Comparison of ENCODE assay signal across 18 cellular contexts in the genomic region with DNA sequence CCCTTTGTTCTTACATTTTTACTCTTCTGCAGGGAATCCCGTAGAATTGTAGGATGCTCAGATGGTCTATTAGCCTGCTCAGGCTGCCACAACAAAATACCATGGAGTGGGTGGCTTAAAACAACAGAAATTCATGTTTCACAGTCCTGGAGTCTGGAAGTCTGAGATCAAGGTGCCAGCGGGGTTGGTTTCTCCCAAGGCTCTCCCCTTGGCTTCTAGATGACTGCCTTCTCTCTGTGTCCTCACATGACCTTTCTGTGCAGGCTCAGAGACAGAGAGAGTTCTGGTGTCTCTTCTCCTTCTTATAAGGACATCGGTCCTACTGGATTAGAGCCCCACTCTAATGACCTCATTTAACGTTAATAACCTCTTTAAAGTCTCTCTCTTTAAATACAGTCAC. TPM values are rescaled to one million over a fixed set of nuclear protein-coding genes. Genes with fewer than 3 reads are reported as not detected.
"Had no signal": no experiment of that assay in that cellular context is flagged by ENCODE, and none has a peak within 500 bp of the region (broad histone marks: within the 10 kb centered on the region; RNA-seq: fewer than 3 reads in every experiment).

No MANE protein-coding gene starts in this region.

- H3K27me3 ChIP-seq: ascending aorta, breast epithelium, foreskin keratinocyte, ovary, sigmoid colon had no signal

- H3K9me3 ChIP-seq: ascending aorta, breast epithelium, mucosa of descending colon, ovary, sigmoid colon, thoracic aorta had no signal

- H3K4me1 ChIP-seq: ascending aorta had no signal

- ATAC-seq: foreskin keratinocyte, left lobe of liver had no signal

- DNase-seq: activated CD4-positive, CD25-positive, alpha-beta regulatory T cell treated with anti-CD3 and anti-CD28 coated beads, Interleukin-2, amount 50 U/mL, for 72 hours; activated CD8-positive, alpha-beta memory T cell treated with anti-CD3 and anti-CD28 coated beads, Interleukin-2, amount 50 U/mL, for 48 hours; activated gamma-delta T cell; foreskin keratinocyte; hypothalamus; mucosa of descending colon; naive B cell; ovary; sigmoid colon; stimulated activated naive B cell treated with anti-CD40 and anti-IgM and Interleukin-4, amounts not matched to agents 10 μg/mL and 1 μg/mL and 100 μg/mL, for 72 hours; T1000 had no signal

- H3K27ac ChIP-seq: ascending aorta, breast epithelium, coronary artery, foreskin keratinocyte, ovary, sigmoid colon, thoracic aorta had no signal

- H3K36me3 ChIP-seq: ascending aorta, breast epithelium, ovary, sigmoid colon, thoracic aorta had no signal

- H3K4me3 ChIP-seq: ascending aorta, breast epithelium, coronary artery, lung, mucosa of descending colon, ovary, sigmoid colon, thoracic aorta had no signal

RNA-seq across cellular contexts. Expression of gene HUNK, which starts 41.7 kb away (rescaled TPM):
- total RNA-seq: T-helper 1 cell treated with Interleukin-12 subunit alpha and Interleukin-12 subunit beta and Interleukin-4 antibody, amounts not matched to agents 30 ng/mL and 1 ng/mL, for 36 hours had no signal
